8 cellular contexts compared by ENCODE assay signal in the genomic region with DNA sequence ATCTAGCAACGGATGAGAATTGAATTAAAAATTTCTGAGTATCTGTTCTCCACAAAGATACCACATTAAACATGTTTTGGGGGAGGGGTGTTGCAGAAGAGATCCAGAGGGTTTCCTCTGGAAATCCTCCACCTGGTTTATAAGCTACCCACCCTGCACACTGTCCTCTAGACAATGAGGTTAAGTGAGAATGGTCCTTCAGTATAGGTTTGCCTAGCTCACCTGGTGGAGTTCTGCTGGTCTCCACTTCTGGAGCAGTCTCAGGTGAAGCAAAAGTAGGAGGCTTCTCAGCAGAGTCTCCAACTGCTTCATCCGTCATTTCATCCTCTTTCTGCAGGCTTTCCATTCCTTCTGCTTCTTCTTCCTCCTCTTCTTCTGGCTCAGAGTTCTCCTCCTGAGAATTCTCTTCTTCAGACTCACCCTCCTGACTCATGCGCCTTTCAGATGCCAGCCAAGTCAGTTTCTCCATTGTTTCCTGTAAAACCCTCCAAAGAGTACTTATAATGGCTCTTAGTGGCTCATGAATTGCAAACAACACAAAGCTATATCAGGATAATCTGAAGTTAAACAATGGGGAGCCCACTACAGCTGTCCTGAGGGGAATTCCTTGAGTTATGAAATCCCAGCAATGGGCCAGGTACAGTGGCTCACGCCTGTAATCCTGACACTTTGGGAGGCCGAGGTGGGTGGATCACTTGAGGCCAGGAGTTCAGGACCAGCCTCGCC.
DNase-seq lines count a peak whose midpoint lies in the region; ATAC-seq and TF ChIP-seq lines count a peak whose summit lies in the region.
"Not testable (repeated sequence)": the region's sequence is repeated elsewhere in the genome, so short reads cannot be mapped to it uniquely, and the experiment has no call there.

No MANE protein-coding gene starts in this region.

- 76 to 100% methylated on average over 2 to 6 of the region's 6 CpGs for WGBS in gastroesophageal sphincter (ENCODE audit: low coverage in 1 of 2), 2 donors
- WGBS in mesodermal cell (ENCODE audit: insufficient coverage in 2 of 2), 2 experiments: 84 to 95% methylated on average over 4 to 5 of the region's 6 CpGs

- H3K9me3 ChIP-seq in SJCRH30 (replicated peaks); gastroesophageal sphincter; mesodermal cell (ENCODE audit: control insufficient read depth, low read length): not testable (repeated sequence)

- H3K27me3 ChIP-seq in SJCRH30; brain microvascular endothelial cell (replicated peaks); gastroesophageal sphincter: not testable (repeated sequence)

- peak; percentile 90 for DNase-seq in ACHN
- DNase-seq in GDM1 (lab: John Stamatoyannopoulos, UW): peak; percentile 3
- DNase-seq in M059J (ENCODE audit: low read depth): peak; percentile 96
- DNase-seq in SJCRH30: peak; percentile 14 to 41
- DNase-seq in brain microvascular endothelial cell: peak; percentile 85
- peak; percentile 64 for DNase-seq in skeletal muscle cell (ENCODE audit: low read depth)

- in situ Hi-C loops in ACHN (cut with HindIII; ENCODE audit: low pct_ligation_motif_present, low pct_unique_long_range_greater_than_20kb, low sequenced_read_pairs); brain microvascular endothelial cell (cut with HindIII; ENCODE audit: low pct_ligation_motif_present, low sequenced_read_pairs): not testable (repeated sequence)

- H3K27ac ChIP-seq in SJCRH30, gastroesophageal sphincter: not testable (repeated sequence)
- H3K27ac ChIP-seq in brain microvascular endothelial cell (peak overlapping the region; percentile 55), mesodermal cell (ENCODE audit: low read depth, low read length, severe bottlenecking) (peak overlapping the region; percentile 54)

- TF ChIP-seq POLR2A in gastroesophageal sphincter (IDR thresholded peaks at IDR 0.05): not testable (repeated sequence)

- not testable (repeated sequence) for H3K4me3 ChIP-seq in SJCRH30; brain microvascular endothelial cell (ENCODE audit: low read depth, low read length); gastroesophageal sphincter; mesodermal cell (ENCODE audit: extremely low read depth, insufficient read depth, low read length, poor library complexity, severe bottlenecking); skeletal muscle cell (ENCODE audit: low read depth, low read length)

- not testable (repeated sequence) for TF ChIP-seq EP300 in gastroesophageal sphincter (IDR thresholded peaks at IDR 0.05)

- not testable (repeated sequence) for TF ChIP-seq CTCF in brain microvascular endothelial cell (IDR thresholded peaks at IDR 0.05; ENCODE audit: low read depth, low read length, missing control alignments); gastroesophageal sphincter (IDR thresholded peaks at IDR 0.05)

- peak; percentile 75 for ATAC-seq in gastroesophageal sphincter

- not testable (repeated sequence) for H3K4me1 ChIP-seq in SJCRH30; gastroesophageal sphincter; mesodermal cell (ENCODE audit: control insufficient read depth, insufficient read depth, low read length, poor library complexity, severe bottlenecking)

- peaks cover 50% of the 10 kb centered on the region for H3K36me3 ChIP-seq in SJCRH30
- H3K36me3 ChIP-seq in brain microvascular endothelial cell (replicated peaks): peaks cover 66% of the 10 kb centered on the region
- H3K36me3 ChIP-seq in gastroesophageal sphincter: peaks cover 0 to 98% of the 10 kb centered on the region in 2 donors
- H3K36me3 ChIP-seq in mesodermal cell (ENCODE audit: control insufficient read depth, insufficient read depth, low read length): peaks cover 80% of the 10 kb centered on the region

Comparison
In these comparisons a context has a peak if more than half of its experiments do, and no peak if none do; other contexts are left out.
1. DNase-seq: peak in every context shown above with its lines; median percentile 96 in M059J; 90 in ACHN; 85 in brain microvascular endothelial cell; 64 in skeletal muscle cell; 28 in SJCRH30; 3 in GDM1.